ENCODE assay signal across 1 cellular context in the genomic region with DNA sequence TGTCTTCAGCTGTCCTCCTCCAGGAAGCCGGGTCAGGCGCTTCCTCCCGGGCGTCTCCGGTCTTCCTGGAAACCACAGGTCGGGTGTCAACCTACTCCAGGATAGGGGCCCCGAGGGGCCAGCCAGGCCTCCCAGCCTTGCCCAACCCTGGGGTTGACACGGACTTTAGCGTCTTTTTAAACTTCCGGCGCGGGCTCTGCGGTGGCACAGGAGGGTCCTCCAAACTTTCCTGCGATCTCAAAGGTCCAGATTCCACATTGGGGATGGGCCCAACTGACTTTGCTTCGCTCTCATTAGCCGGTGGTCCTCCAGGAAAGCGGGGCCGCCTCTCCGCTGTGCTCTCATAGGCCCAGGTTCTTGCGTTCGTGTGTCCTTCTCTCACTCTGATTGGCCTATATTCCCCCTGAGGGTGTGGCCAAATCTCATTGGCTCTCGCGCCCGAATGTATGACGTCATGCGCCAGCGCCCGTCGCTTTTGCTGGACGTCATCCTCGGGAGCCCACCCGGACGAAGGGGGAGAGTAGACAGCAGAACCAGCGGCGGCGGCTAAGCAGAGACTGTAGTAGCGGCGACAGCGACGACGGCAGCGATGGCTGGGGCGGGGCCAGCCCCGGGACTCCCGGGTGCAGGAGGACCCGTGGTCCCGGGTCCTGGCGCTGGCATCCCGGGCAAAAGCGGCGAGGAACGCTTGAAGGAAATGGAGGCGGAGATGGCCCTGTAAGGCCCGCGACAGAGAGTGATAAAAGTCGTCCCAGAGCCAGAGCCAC.
A peak's percentile ranks its signal among the peaks of the same experiment; 100 is the strongest.
TF ChIP-seq lines count a peak whose summit lies in the region.

A gene with protein sequence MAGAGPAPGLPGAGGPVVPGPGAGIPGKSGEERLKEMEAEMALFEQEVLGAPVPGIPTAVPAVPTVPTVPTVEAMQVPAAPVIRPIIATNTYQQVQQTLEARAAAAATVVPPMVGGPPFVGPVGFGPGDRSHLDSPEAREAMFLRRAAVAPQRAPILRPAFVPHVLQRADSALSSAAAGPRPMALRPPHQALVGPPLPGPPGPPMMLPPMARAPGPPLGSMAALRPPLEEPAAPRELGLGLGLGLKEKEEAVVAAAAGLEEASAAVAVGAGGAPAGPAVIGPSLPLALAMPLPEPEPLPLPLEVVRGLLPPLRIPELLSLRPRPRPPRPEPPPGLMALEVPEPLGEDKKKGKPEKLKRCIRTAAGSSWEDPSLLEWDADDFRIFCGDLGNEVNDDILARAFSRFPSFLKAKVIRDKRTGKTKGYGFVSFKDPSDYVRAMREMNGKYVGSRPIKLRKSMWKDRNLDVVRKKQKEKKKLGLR (plus strand): TSS at position 472 of the 767 bp plus-strand sequence. CDS start 118 bp downstream, at position 590.

TF ChIP-seq in HEK293, 187 proteins besides CTCF, POLR2A, EP300 and RAD21 (continued from another document and continues in another):
- TF ChIP-seq, protein P1, sequence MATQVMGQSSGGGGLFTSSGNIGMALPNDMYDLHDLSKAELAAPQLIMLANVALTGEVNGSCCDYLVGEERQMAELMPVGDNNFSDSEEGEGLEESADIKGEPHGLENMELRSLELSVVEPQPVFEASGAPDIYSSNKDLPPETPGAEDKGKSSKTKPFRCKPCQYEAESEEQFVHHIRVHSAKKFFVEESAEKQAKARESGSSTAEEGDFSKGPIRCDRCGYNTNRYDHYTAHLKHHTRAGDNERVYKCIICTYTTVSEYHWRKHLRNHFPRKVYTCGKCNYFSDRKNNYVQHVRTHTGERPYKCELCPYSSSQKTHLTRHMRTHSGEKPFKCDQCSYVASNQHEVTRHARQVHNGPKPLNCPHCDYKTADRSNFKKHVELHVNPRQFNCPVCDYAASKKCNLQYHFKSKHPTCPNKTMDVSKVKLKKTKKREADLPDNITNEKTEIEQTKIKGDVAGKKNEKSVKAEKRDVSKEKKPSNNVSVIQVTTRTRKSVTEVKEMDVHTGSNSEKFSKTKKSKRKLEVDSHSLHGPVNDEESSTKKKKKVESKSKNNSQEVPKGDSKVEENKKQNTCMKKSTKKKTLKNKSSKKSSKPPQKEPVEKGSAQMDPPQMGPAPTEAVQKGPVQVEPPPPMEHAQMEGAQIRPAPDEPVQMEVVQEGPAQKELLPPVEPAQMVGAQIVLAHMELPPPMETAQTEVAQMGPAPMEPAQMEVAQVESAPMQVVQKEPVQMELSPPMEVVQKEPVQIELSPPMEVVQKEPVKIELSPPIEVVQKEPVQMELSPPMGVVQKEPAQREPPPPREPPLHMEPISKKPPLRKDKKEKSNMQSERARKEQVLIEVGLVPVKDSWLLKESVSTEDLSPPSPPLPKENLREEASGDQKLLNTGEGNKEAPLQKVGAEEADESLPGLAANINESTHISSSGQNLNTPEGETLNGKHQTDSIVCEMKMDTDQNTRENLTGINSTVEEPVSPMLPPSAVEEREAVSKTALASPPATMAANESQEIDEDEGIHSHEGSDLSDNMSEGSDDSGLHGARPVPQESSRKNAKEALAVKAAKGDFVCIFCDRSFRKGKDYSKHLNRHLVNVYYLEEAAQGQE (tag by site-specific recombination; IDR thresholded peaks at IDR 0.05) = peak; percentile 61
- TF ChIP-seq, protein P2, sequence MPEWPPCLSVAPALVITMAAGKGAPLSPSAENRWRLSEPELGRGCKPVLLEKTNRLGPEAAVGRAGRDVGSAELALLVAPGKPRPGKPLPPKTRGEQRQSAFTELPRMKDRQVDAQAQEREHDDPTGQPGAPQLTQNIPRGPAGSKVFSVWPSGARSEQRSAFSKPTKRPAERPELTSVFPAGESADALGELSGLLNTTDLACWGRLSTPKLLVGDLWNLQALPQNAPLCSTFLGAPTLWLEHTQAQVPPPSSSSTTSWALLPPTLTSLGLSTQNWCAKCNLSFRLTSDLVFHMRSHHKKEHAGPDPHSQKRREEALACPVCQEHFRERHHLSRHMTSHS (tag by site-specific recombination; IDR thresholded peaks at IDR 0.05) = peak; percentile 11; the same call in 1 of the 2 replicates
- TF ChIP-seq ZNF571 (tag by site-specific recombination; IDR thresholded peaks at IDR 0.05) = no peak
- TF ChIP-seq RBAK (tag by site-specific recombination; IDR thresholded peaks at IDR 0.05) = no peak
- TF ChIP-seq ZNF221 (tag by site-specific recombination; IDR thresholded peaks at IDR 0.05; ENCODE audit: borderline replicate concordance) = no peak
- TF ChIP-seq IKZF3 (tag by site-specific recombination; IDR thresholded peaks at IDR 0.05) = peak; percentile 80
- TF ChIP-seq, protein P3, sequence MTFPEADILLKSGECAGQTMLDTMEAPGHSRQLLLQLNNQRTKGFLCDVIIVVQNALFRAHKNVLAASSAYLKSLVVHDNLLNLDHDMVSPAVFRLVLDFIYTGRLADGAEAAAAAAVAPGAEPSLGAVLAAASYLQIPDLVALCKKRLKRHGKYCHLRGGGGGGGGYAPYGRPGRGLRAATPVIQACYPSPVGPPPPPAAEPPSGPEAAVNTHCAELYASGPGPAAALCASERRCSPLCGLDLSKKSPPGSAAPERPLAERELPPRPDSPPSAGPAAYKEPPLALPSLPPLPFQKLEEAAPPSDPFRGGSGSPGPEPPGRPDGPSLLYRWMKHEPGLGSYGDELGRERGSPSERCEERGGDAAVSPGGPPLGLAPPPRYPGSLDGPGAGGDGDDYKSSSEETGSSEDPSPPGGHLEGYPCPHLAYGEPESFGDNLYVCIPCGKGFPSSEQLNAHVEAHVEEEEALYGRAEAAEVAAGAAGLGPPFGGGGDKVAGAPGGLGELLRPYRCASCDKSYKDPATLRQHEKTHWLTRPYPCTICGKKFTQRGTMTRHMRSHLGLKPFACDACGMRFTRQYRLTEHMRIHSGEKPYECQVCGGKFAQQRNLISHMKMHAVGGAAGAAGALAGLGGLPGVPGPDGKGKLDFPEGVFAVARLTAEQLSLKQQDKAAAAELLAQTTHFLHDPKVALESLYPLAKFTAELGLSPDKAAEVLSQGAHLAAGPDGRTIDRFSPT (tag by site-specific recombination; IDR thresholded peaks at IDR 0.05) = no peak
- TF ChIP-seq ZNF555 (tag by site-specific recombination; conservative IDR thresholded peaks at IDR 0.05) = no peak
- TF ChIP-seq OVOL3 (tag by site-specific recombination; IDR thresholded peaks at IDR 0.05) = peak; percentile 37
- TF ChIP-seq ZNF623 (tag by site-specific recombination; IDR thresholded peaks at IDR 0.05) = 0 out of 2 replicates have a peak, but pooled peaks have one; percentile 4
- TF ChIP-seq ZNF600 (tag by site-specific recombination; IDR thresholded peaks at IDR 0.05) = peak; percentile 92
- peak; percentile 75 for TF ChIP-seq ZNF843 (tag by site-specific recombination; IDR thresholded peaks at IDR 0.05)
- TF ChIP-seq ZNF202 (tag by site-specific recombination; IDR thresholded peaks at IDR 0.05; ENCODE audit: borderline replicate concordance) = no peak
- TF ChIP-seq ZNF433 (tag by site-specific recombination; IDR thresholded peaks at IDR 0.05; ENCODE audit: low read depth) = no peak
- TF ChIP-seq SCRT2 (tag by site-specific recombination; IDR thresholded peaks at IDR 0.05) = no peak
- TF ChIP-seq, protein P4, sequence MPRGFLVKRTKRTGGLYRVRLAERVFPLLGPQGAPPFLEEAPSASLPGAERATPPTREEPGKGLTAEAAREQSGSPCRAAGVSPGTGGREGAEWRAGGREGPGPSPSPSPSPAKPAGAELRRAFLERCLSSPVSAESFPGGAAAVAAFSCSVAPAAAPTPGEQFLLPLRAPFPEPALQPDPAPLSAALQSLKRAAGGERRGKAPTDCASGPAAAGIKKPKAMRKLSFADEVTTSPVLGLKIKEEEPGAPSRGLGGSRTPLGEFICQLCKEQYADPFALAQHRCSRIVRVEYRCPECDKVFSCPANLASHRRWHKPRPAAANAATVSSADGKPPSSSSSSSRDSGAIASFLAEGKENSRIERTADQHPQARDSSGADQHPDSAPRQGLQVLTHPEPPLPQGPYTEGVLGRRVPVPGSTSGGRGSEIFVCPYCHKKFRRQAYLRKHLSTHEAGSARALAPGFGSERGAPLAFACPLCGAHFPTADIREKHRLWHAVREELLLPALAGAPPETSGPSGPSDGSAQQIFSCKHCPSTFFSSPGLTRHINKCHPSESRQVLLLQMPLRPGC (tag by site-specific recombination; IDR thresholded peaks at IDR 0.05) = peak; percentile 96
- TF ChIP-seq GFI1B (tag by site-specific recombination; IDR thresholded peaks at IDR 0.05) = peak; percentile 33
- peak; percentile 98 for TF ChIP-seq SP7 (tag by site-specific recombination; IDR thresholded peaks at IDR 0.05)
- TF ChIP-seq ZNF37A (tag by site-specific recombination; IDR thresholded peaks at IDR 0.05) = no peak
- TF ChIP-seq ZBTB48 (tag by site-specific recombination; IDR thresholded peaks at IDR 0.05) = peak; percentile 21; the same call in 1 of the 2 replicates
- TF ChIP-seq, protein P5, sequence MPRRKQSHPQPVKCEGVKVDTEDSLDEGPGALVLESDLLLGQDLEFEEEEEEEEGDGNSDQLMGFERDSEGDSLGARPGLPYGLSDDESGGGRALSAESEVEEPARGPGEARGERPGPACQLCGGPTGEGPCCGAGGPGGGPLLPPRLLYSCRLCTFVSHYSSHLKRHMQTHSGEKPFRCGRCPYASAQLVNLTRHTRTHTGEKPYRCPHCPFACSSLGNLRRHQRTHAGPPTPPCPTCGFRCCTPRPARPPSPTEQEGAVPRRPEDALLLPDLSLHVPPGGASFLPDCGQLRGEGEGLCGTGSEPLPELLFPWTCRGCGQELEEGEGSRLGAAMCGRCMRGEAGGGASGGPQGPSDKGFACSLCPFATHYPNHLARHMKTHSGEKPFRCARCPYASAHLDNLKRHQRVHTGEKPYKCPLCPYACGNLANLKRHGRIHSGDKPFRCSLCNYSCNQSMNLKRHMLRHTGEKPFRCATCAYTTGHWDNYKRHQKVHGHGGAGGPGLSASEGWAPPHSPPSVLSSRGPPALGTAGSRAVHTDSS (tag by site-specific recombination; IDR thresholded peaks at IDR 0.05) = no peak
- TF ChIP-seq, protein P6, sequence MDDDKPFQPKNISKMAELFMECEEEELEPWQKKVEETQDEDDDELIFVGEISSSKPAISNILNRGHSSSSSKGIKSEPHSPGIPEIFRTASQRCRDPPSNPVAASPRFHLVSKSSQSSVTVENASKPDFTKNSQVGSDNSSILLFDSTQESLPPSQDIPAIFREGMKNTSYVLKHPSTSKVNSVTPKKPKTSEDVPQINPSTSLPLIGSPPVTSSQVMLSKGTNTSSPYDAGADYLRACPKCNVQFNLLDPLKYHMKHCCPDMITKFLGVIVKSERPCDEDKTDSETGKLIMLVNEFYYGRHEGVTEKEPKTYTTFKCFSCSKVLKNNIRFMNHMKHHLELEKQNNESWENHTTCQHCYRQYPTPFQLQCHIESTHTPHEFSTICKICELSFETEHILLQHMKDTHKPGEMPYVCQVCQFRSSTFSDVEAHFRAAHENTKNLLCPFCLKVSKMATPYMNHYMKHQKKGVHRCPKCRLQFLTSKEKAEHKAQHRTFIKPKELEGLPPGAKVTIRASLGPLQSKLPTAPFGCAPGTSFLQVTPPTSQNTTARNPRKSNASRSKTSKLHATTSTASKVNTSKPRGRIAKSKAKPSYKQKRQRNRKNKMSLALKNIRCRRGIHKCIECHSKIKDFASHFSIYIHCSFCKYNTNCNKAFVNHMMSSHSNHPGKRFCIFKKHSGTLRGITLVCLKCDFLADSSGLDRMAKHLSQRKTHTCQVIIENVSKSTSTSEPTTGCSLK (tag by site-specific recombination; IDR thresholded peaks at IDR 0.05) = no peak
- no peak for TF ChIP-seq ZNF473 (tag by site-specific recombination; IDR thresholded peaks at IDR 0.05)
- no peak for TF ChIP-seq TRIM28 (IDR thresholded peaks at IDR 0.05; ENCODE audit: borderline replicate concordance, low read length)
- TF ChIP-seq, protein P7, sequence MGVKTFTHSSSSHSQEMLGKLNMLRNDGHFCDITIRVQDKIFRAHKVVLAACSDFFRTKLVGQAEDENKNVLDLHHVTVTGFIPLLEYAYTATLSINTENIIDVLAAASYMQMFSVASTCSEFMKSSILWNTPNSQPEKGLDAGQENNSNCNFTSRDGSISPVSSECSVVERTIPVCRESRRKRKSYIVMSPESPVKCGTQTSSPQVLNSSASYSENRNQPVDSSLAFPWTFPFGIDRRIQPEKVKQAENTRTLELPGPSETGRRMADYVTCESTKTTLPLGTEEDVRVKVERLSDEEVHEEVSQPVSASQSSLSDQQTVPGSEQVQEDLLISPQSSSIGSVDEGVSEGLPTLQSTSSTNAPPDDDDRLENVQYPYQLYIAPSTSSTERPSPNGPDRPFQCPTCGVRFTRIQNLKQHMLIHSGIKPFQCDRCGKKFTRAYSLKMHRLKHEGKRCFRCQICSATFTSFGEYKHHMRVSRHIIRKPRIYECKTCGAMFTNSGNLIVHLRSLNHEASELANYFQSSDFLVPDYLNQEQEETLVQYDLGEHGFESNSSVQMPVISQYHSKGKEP (tag by site-specific recombination; IDR thresholded peaks at IDR 0.05) = no peak
- peak; percentile 78 for TF ChIP-seq ZNF660 (tag by site-specific recombination; IDR thresholded peaks at IDR 0.05)
- peak; percentile 99 for TF ChIP-seq ZXDB (tag by site-specific recombination; IDR thresholded peaks at IDR 0.05)
- TF ChIP-seq GLI2 (tag by site-specific recombination; IDR thresholded peaks at IDR 0.05; ENCODE audit: borderline replicate concordance, low read depth) = no peak
- TF ChIP-seq ZNF560 (tag by site-specific recombination; IDR thresholded peaks at IDR 0.05; ENCODE audit: borderline replicate concordance) = no peak
- TF ChIP-seq ZNF521 (tag by site-specific recombination; IDR thresholded peaks at IDR 0.05) = no peak
- no peak for TF ChIP-seq ZSCAN16 (tag by site-specific recombination; IDR thresholded peaks at IDR 0.05)
- TF ChIP-seq, protein P8, sequence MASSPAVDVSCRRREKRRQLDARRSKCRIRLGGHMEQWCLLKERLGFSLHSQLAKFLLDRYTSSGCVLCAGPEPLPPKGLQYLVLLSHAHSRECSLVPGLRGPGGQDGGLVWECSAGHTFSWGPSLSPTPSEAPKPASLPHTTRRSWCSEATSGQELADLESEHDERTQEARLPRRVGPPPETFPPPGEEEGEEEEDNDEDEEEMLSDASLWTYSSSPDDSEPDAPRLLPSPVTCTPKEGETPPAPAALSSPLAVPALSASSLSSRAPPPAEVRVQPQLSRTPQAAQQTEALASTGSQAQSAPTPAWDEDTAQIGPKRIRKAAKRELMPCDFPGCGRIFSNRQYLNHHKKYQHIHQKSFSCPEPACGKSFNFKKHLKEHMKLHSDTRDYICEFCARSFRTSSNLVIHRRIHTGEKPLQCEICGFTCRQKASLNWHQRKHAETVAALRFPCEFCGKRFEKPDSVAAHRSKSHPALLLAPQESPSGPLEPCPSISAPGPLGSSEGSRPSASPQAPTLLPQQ (tag by site-specific recombination; IDR thresholded peaks at IDR 0.05) = peak; percentile 95
- peak; percentile 63 for TF ChIP-seq EGR2 (tag by site-specific recombination; IDR thresholded peaks at IDR 0.05; ENCODE audit: low read depth)
- peak; percentile 91 for TF ChIP-seq ZEB2 (tag by site-specific recombination; IDR thresholded peaks at IDR 0.05)
- no peak for TF ChIP-seq ZNF169 (tag by site-specific recombination; IDR thresholded peaks at IDR 0.05)
- no peak for TF ChIP-seq ZNF423 (tag by site-specific recombination; IDR thresholded peaks at IDR 0.05)
- no peak for TF ChIP-seq TCF7L2 (IDR thresholded peaks at IDR 0.05; ENCODE audit: borderline replicate concordance, low read depth, low read length)
- TF ChIP-seq, protein P9, sequence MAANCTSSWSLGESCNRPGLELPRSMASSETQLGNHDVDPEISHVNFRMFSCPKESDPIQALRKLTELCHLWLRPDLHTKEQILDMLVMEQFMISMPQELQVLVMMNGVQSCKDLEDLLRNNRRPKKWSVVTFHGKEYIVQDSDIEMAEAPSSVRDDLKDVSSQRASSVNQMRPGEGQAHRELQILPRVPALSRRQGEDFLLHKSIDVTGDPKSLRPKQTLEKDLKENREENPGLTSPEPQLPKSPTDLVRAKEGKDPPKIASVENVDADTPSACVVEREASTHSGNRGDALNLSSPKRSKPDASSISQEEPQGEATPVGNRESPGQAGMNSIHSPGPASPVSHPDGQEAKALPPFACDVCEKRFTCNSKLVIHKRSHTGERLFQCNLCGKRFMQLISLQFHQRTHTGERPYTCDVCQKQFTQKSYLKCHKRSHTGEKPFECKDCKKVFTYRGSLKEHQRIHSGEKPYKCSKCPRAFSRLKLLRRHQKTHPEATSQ (tag by site-specific recombination; IDR thresholded peaks at IDR 0.05) = no peak
- TF ChIP-seq ZNF266 (tag by site-specific recombination; IDR thresholded peaks at IDR 0.05; ENCODE audit: low read depth) = no peak
- TF ChIP-seq ZNF114 (tag by site-specific recombination; IDR thresholded peaks at IDR 0.05) = no peak
